ENCODE assay signal across 1 cellular context in genomic region chr1:234727018-234727757, GRCh38.
A peak's percentile ranks its signal among the peaks of the same experiment; 100 is the strongest.
TF ChIP-seq lines count a peak whose summit lies in the region.

No MANE protein-coding gene starts in this region.

TF ChIP-seq in K562, 482 proteins besides CTCF, POLR2A, EP300 and RAD21 (continued from another document):
- TF ChIP-seq E2F8 (IDR thresholded peaks at IDR 0.05; ENCODE audit: low read depth, partially characterized antibody), result no peak
- TF ChIP-seq TBP (optimal IDR thresholded peaks at IDR 0.05; ENCODE audit: low read depth, low read length), result peak; percentile 18
- peak; percentile 30; the same call in 1 of the 2 replicates for TF ChIP-seq ZNF239 (CRISPR knock-in tag; IDR thresholded peaks at IDR 0.05)
- no peak for TF ChIP-seq ATF3 (IDR thresholded peaks at IDR 0.05)
- 0 out of 2 replicates have a peak, but pooled peaks have one; percentile 5 for TF ChIP-seq ATF3 (CRISPR knock-in tag; conservative IDR thresholded peaks at IDR 0.05)
- no peak for TF ChIP-seq ZNF780A (CRISPR knock-in tag; IDR thresholded peaks at IDR 0.05)
- TF ChIP-seq BCLAF1 (IDR thresholded peaks at IDR 0.05; ENCODE audit: borderline replicate concordance in 1 of 2, control insufficient read depth in 1 of 2, low read depth in 2 of 2, low read length in 1 of 2), result no peak
- TF ChIP-seq TFAP4 (CRISPR knock-in tag; IDR thresholded peaks at IDR 0.05; ENCODE audit: borderline replicate concordance), result no peak
- TF ChIP-seq BACH1 (tag; IDR thresholded peaks at IDR 0.05), result 0 out of 2 replicates have a peak, but pooled peaks have one; percentile 39
- TF ChIP-seq ZNF398 (CRISPR knock-in tag; IDR thresholded peaks at IDR 0.05), result no peak
- TF ChIP-seq DACH1 (IDR thresholded peaks at IDR 0.05; ENCODE audit: partially characterized antibody), result peak; percentile 56
- TF ChIP-seq ZFPM2 (CRISPR knock-in tag; IDR thresholded peaks at IDR 0.05), result no peak
